22 cellular contexts compared by ENCODE assay signal in genomic region chr18:59760212-59760997, GRCh38.
"Had no signal": no experiment of that assay in that cellular context is flagged by ENCODE, and none has a peak within 500 bp of the region (broad histone marks: within the 10 kb centered on the region; RNA-seq: fewer than 3 reads in every experiment).

No MANE protein-coding gene starts in this region.

- H3K27me3 ChIP-seq: esophagus muscularis mucosa, neutrophil, right atrium auricular region, suprapubic skin, vagina had no signal

- ATAC-seq: left ventricle myocardium superior; natural killer cell; sciatic nerve; stimulated activated naive CD8-positive, alpha-beta T cell treated with anti-CD3 and anti-CD28 coated beads, Interleukin-15, amount 100 ng/mL, for 72 hours had no signal

- H3K4me2 ChIP-seq: smooth muscle cell had no signal

- H3K9me3 ChIP-seq: esophagus muscularis mucosa, neutrophil, prostate gland, right atrium auricular region, suprapubic skin, vagina had no signal

- H3K4me3 ChIP-seq: coronary artery, esophagus muscularis mucosa, lung, prostate gland, right atrium auricular region, smooth muscle cell, suprapubic skin, vagina had no signal

- H3K36me3 ChIP-seq: esophagus muscularis mucosa, neutrophil, prostate gland, right atrium auricular region, suprapubic skin, vagina had no signal

- H3K4me1 ChIP-seq: esophagus muscularis mucosa, prostate gland, right atrium auricular region, vagina had no signal

- DNase-seq: dermis blood vessel endothelial cell; effector memory CD4-positive, alpha-beta T cell; foreskin melanocyte; left ventricle myocardium superior; natural killer cell; stimulated activated CD4-positive, alpha-beta T cell treated with anti-CD3 and anti-CD28 coated beads, Interleukin-12 subunit alpha, Interleukin-12 subunit beta, amount 100 ng/mL, for 4 hours; stimulated activated CD4-positive, alpha-beta T cell treated with anti-CD3 and anti-CD28 coated beads, Interleukin-1b, Interleukin-23, amount 100 ng/mL, for 48 hours; stimulated activated CD4-positive, alpha-beta T cell treated with anti-CD3 and anti-CD28 coated beads, Interleukin-4, amount 100 ng/mL, for 1 hour; stimulated activated CD8-positive, alpha-beta memory T cell treated with anti-CD3 and anti-CD28 coated beads, Interleukin-4, amount 100 ng/mL, for 48 hours; stimulated activated naive CD4-positive, alpha-beta T cell; stimulated activated naive CD8-positive, alpha-beta T cell treated with anti-CD3 and anti-CD28 coated beads, Interleukin-15, amount 100 ng/mL, for 72 hours; trophoblast cell had no signal

- H3K27ac ChIP-seq: coronary artery, esophagus muscularis mucosa, neutrophil, prostate gland, right atrium auricular region, suprapubic skin, vagina had no signal
